Comparison of ENCODE assay signal across 1 cellular context in genomic region chr11:34603129-34604001, GRCh38.
TF ChIP-seq lines count a peak whose summit lies in the region.

No MANE protein-coding gene starts in this region.

TF ChIP-seq in K562, 482 proteins besides CTCF, POLR2A, EP300 and RAD21 (continued from another document and continues in another):
- TF ChIP-seq, protein P1, sequence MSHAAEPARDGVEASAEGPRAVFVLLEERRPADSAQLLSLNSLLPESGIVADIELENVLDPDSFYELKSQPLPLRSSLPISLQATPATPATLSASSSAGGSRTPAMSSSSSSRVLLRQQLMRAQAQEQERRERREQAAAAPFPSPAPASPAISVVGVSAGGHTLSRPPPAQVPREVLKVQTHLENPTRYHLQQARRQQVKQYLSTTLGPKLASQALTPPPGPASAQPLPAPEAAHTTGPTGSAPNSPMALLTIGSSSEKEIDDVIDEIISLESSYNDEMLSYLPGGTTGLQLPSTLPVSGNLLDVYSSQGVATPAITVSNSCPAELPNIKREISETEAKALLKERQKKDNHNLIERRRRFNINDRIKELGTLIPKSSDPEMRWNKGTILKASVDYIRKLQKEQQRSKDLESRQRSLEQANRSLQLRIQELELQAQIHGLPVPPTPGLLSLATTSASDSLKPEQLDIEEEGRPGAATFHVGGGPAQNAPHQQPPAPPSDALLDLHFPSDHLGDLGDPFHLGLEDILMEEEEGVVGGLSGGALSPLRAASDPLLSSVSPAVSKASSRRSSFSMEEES (CRISPR knock-in tag; IDR thresholded peaks at IDR 0.05) = no peak
- TF ChIP-seq RREB1 (CRISPR knock-in tag; IDR thresholded peaks at IDR 0.05) = no peak
- TF ChIP-seq ZNF695 (CRISPR knock-in tag; IDR thresholded peaks at IDR 0.05) = no peak
- no peak for TF ChIP-seq TRIM25 (IDR thresholded peaks at IDR 0.05; ENCODE audit: borderline replicate concordance)
- no peak for TF ChIP-seq SIN3B (IDR thresholded peaks at IDR 0.05; ENCODE audit: low read depth)
- peak; percentile 70 to 98 for TF ChIP-seq RCOR1 (IDR thresholded peaks at IDR 0.05; ENCODE audit: borderline replicate concordance in 1 of 2, low read depth in 2 of 2, low read length in 2 of 2)
- TF ChIP-seq CHD2 (IDR thresholded peaks at IDR 0.05; ENCODE audit: low read depth, low read length) = no peak
- peak; percentile 93 for TF ChIP-seq LEF1 (IDR thresholded peaks at IDR 0.05)
- TF ChIP-seq, protein P2, sequence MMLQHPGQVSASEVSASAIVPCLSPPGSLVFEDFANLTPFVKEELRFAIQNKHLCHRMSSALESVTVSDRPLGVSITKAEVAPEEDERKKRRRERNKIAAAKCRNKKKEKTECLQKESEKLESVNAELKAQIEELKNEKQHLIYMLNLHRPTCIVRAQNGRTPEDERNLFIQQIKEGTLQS (IDR thresholded peaks at IDR 0.05) = peak; percentile 39; the same call in 1 of the 2 replicates
- TF ChIP-seq, protein P2 (CRISPR knock-in tag; conservative IDR thresholded peaks at IDR 0.05) = no peak
- TF ChIP-seq, protein P3, sequence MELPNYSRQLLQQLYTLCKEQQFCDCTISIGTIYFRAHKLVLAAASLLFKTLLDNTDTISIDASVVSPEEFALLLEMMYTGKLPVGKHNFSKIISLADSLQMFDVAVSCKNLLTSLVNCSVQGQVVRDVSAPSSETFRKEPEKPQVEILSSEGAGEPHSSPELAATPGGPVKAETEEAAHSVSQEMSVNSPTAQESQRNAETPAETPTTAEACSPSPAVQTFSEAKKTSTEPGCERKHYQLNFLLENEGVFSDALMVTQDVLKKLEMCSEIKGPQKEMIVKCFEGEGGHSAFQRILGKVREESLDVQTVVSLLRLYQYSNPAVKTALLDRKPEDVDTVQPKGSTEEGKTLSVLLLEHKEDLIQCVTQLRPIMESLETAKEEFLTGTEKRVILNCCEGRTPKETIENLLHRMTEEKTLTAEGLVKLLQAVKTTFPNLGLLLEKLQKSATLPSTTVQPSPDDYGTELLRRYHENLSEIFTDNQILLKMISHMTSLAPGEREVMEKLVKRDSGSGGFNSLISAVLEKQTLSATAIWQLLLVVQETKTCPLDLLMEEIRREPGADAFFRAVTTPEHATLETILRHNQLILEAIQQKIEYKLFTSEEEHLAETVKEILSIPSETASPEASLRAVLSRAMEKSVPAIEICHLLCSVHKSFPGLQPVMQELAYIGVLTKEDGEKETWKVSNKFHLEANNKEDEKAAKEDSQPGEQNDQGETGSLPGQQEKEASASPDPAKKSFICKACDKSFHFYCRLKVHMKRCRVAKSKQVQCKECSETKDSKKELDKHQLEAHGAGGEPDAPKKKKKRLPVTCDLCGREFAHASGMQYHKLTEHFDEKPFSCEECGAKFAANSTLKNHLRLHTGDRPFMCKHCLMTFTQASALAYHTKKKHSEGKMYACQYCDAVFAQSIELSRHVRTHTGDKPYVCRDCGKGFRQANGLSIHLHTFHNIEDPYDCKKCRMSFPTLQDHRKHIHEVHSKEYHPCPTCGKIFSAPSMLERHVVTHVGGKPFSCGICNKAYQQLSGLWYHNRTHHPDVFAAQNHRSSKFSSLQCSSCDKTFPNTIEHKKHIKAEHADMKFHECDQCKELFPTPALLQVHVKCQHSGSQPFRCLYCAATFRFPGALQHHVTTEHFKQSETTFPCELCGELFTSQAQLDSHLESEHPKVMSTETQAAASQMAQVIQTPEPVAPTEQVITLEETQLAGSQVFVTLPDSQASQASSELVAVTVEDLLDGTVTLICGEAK (IDR thresholded peaks at IDR 0.05) = peak; percentile 48; the same call in 1 of the 2 replicates
- TF ChIP-seq, protein P3 (CRISPR knock-in tag; IDR thresholded peaks at IDR 0.05) = no peak
- TF ChIP-seq, protein P4, sequence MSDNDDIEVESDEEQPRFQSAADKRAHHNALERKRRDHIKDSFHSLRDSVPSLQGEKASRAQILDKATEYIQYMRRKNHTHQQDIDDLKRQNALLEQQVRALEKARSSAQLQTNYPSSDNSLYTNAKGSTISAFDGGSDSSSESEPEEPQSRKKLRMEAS (CRISPR knock-in tag; IDR thresholded peaks at IDR 0.05) = peak; percentile 59
- TF ChIP-seq TCFL5 (CRISPR knock-in tag; conservative IDR thresholded peaks at IDR 0.05) = no peak
- TF ChIP-seq ZNF699 (CRISPR knock-in tag; IDR thresholded peaks at IDR 0.05; ENCODE audit: insufficient replicate concordance) = no peak
- TF ChIP-seq ARHGAP35 (IDR thresholded peaks at IDR 0.05; ENCODE audit: partially characterized antibody) = no peak
- TF ChIP-seq ZNF511 (CRISPR knock-in tag; IDR thresholded peaks at IDR 0.05) = peak; percentile 22; the same call in 1 of the 2 replicates
- TF ChIP-seq CUX1 (CRISPR knock-in tag; IDR thresholded peaks at IDR 0.05) = no peak
- no peak for TF ChIP-seq ILF3 (IDR thresholded peaks at IDR 0.05; ENCODE audit: borderline replicate concordance)
- TF ChIP-seq ZNF347 (CRISPR knock-in tag; IDR thresholded peaks at IDR 0.05; ENCODE audit: low read depth) = no peak
- TF ChIP-seq ZNF174 (CRISPR knock-in tag; IDR thresholded peaks at IDR 0.05) = no peak
- no peak for TF ChIP-seq TAF15 (IDR thresholded peaks at IDR 0.05; ENCODE audit: low read depth, low read length)
- TF ChIP-seq PHF21A (IDR thresholded peaks at IDR 0.05; ENCODE audit: borderline replicate concordance, low read depth) = peak; percentile 86; the same call in 1 of the 2 replicates
- TF ChIP-seq, protein P5, sequence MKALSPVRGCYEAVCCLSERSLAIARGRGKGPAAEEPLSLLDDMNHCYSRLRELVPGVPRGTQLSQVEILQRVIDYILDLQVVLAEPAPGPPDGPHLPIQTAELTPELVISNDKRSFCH (CRISPR knock-in tag; IDR thresholded peaks at IDR 0.05) = no peak
- TF ChIP-seq, protein P5 (tag; IDR thresholded peaks at IDR 0.05) = peak; percentile 94
